Comparison of ENCODE assay signal across 36 cellular contexts in genomic region chr15:88791637-88792036, GRCh38. TPM values are rescaled to one million over a fixed set of nuclear protein-coding genes. Genes with fewer than 3 reads are reported as not detected.
A peak's percentile ranks its signal among the peaks of the same experiment; 100 is the strongest.
DNase-seq lines count a peak whose midpoint lies in the region; ATAC-seq, FAIRE-seq and TF ChIP-seq lines count a peak whose summit lies in the region.
"Had no signal": no experiment of that assay in that cellular context is flagged by ENCODE, and none has a peak within 500 bp of the region (broad histone marks: within the 10 kb centered on the region; RNA-seq: fewer than 3 reads in every experiment).

No MANE protein-coding gene starts in this region.

- no peak overlapping the region for H2AFZ ChIP-seq in GM23248
- no peak overlapping the region for H2AFZ ChIP-seq in H1 (ENCODE audit: low read length)

- TF ChIP-seq POLR2A in H1 (IDR thresholded peaks at IDR 0.05; ENCODE audit: control extremely low read depth in 1 of 2, low read depth in 2 of 2, low read length in 2 of 2): no peak

- no peaks in the 10 kb centered on the region for H3K9me2 ChIP-seq in GM23248 (ENCODE audit: insufficient read depth)

- no peak overlapping the region for H3K4me2 ChIP-seq in GM23248 (ENCODE audit: unreplicated experiment)
- no peak overlapping the region; a peak in 1 of 4 replicates for H3K4me2 ChIP-seq in H1 (ENCODE audit: insufficient read depth in 1 of 2, low read depth in 2 of 2, low read length in 2 of 2)

- DNase-seq in GM23248: peak; percentile 28
- peak; percentile 41 for DNase-seq in RPMI7951 (ENCODE audit: low read depth)
- DNase-seq in H1 (ENCODE audit: low read depth in 1 of 2, low spot score in 2 of 2): no peak
- DNase-seq in renal cortical epithelial cell (ENCODE audit: low read depth): peak; percentile 5
- no peak for DNase-seq in caudate nucleus (lab: John Stamatoyannopoulos, UW)
- DNase-seq in NCI-H2107 (lab: John Stamatoyannopoulos, UW): no peak
- DNase-seq in Right ventricle myocardium superior: no peak
- no peak for DNase-seq in NCI-H187 treated with DMSO at 0.1 percent for 48 hours (lab: John Stamatoyannopoulos, UW)
- DNase-seq: activated CD4-positive, alpha-beta T cell treated with anti-CD3 and anti-CD28 coated beads for 4 hours; activated effector memory CD4-positive, alpha-beta T cell treated with anti-CD3 and anti-CD28 coated beads, Interleukin-2, amount 50 U/mL, for 16 hours; activated T-cell treated with anti-CD3 and anti-CD28 coated beads, Interleukin-2, amount 50 U/mL, for 1 hour; aorta; C1 segment of cervical spinal cord; Caco-2; dermis blood vessel endothelial cell; endodermal cell; GDM1; heart right ventricle; KG1; lower lobe of right lung; NCI-H1417; NCI-H2029 treated with DMSO at 0.1 percent for 48 hours; NCI-H526 treated with DMSO at 0.1 percent for 48 hours; occipital lobe; psoas muscle; SIG-M5; stimulated activated naive B cell treated with anti-CD40 and anti-IgM and Interleukin-4, amounts not matched to agents 10 μg/mL and 1 μg/mL and 100 μg/mL, for 72 hours; SW 1271; T-helper 9 cell; upper lobe of right lung had no signal

- H3K4me3 ChIP-seq in GM23248 (no peak overlapping the region), H1 (ENCODE audit: extremely low read depth in 1 of 4, insufficient read depth in 2 of 4, low read depth in 3 of 4, low read length in 4 of 4) (no peak overlapping the region)
- H3K4me3 ChIP-seq: esophagus muscularis mucosa, heart right ventricle, lower lobe of right lung, psoas muscle, skin epidermis, upper lobe of right lung had no signal

- H3K4ac ChIP-seq in H1 (replicated peaks; ENCODE audit: insufficient read length, low read depth, low read length): no peak overlapping the region

- POLR2A ChIA-PET in H1 (lab: Charles Lee; ENCODE audit: partially characterized antibody): interaction anchor here (1.0 to 1.1 kb wide), 2 partner anchors 11 to 26 kb away, joined by 3 to 5 read pairs; no protein-coding TSS in a partner anchor

- H3K36me3 ChIP-seq in GM23248 (ENCODE audit: low read depth) (no peaks in the 10 kb centered on the region), H1 (ENCODE audit: control insufficient read depth in 2 of 4, insufficient read depth in 4 of 4, low read length in 3 of 4) (no peaks in the 10 kb centered on the region)
- H3K36me3 ChIP-seq: esophagus muscularis mucosa, heart right ventricle, lower lobe of right lung, upper lobe of right lung had no signal

- no peak for TF ChIP-seq EP300 in H1 (IDR thresholded peaks at IDR 0.05; ENCODE audit: borderline replicate concordance in 1 of 2, low read depth in 2 of 2, low read length in 2 of 2)

- in situ Hi-C loops in GM23248 (cut with MboI): no loop called here

- no peaks in the 10 kb centered on the region for H3K23me2 ChIP-seq in H1 (ENCODE audit: low read depth, low read length)

- H4K5ac ChIP-seq in H1 (ENCODE audit: insufficient read length, low read depth, low read length): no peak overlapping the region

- no peak for TF ChIP-seq CTCF in H1 (IDR thresholded peaks at IDR 0.05; ENCODE audit: control extremely low read depth in 1 of 3, insufficient read depth in 1 of 3, low read depth in 1 of 3, low read length in 3 of 3)

- intact Hi-C loops in Right ventricle myocardium superior (cut with DNase I): no loop called here

- H3K9ac ChIP-seq in GM23248 (no peak overlapping the region), H1 (replicated peaks in 1 of 4; ENCODE audit: extremely low read depth in 1 of 4, low read depth in 3 of 4, low read length in 3 of 4) (no peak overlapping the region)

- no peak overlapping the region for H4K91ac ChIP-seq in H1 (replicated peaks; ENCODE audit: insufficient read length, low read length)

- no peak for FAIRE-seq in H1 (lab: Jason Lieb, UNC)
- FAIRE-seq: frontal cortex had no signal

- TF ChIP-seq RAD21 in H1 (IDR thresholded peaks at IDR 0.05 in 1 of 2, conservative IDR thresholded peaks at IDR 0.05 in 1 of 2; ENCODE audit: low read depth in 2 of 2, low read length in 2 of 2): no peak

- H3K18ac ChIP-seq in H1 (ENCODE audit: extremely low read depth, low read length): no peak overlapping the region

- no peaks in the 10 kb centered on the region for H3K79me1 ChIP-seq in H1 (ENCODE audit: low read depth, low read length)

- H2BK5ac ChIP-seq in H1 (ENCODE audit: low read depth, low read length): no peak overlapping the region

- H2BK20ac ChIP-seq in H1 (ENCODE audit: low read length): 0 out of 2 replicates have a peak overlapping the region, but pooled peaks have one; percentile 43

- H3F3A ChIP-seq in GM23248 (ENCODE audit: insufficient read depth): no peaks in the 10 kb centered on the region

- CTCF ChIA-PET in H1 (lab: Charles Lee; ENCODE audit: partially characterized antibody): interaction anchor here (0.6 to 3.9 kb wide), 4 partner anchors 13 to 145 kb away, joined by 3 to 18 read pairs (median 4); no protein-coding TSS in a partner anchor

- no peak overlapping the region for H4K8ac ChIP-seq in H1 (ENCODE audit: extremely low read depth, insufficient read depth, low read length)

- no peak overlapping the region for H3K14ac ChIP-seq in H1 (ENCODE audit: insufficient read length)

- no peak overlapping the region for H3K56ac ChIP-seq in H1 (replicated peaks; ENCODE audit: insufficient read length, low read depth, low read length)

- H2AK5ac ChIP-seq in H1 (ENCODE audit: low read depth, low read length): peak overlapping the region; percentile 67; the same call in 1 of the 2 replicates

- H3K27ac ChIP-seq in GM23248 (no peak overlapping the region), H1 (ENCODE audit: low read depth, low read length) (no peak overlapping the region), caudate nucleus (ENCODE audit: low read depth, low read length) (no peak overlapping the region)
- H3K27ac ChIP-seq: esophagus muscularis mucosa, heart right ventricle, lower lobe of right lung, psoas muscle, skin epidermis, upper lobe of right lung, VCaP had no signal

- H3K79me2 ChIP-seq in GM23248 (ENCODE audit: insufficient read depth): no peaks in the 10 kb centered on the region
- no peaks in the 10 kb centered on the region for H3K79me2 ChIP-seq in H1 (ENCODE audit: control insufficient read depth in 1 of 2, insufficient read depth in 2 of 2, low read length in 2 of 2)

- H3K4me1 ChIP-seq in GM23248 (ENCODE audit: insufficient read depth) (no peaks in the 10 kb centered on the region), H1 (replicated peaks in 1 of 4; ENCODE audit: control insufficient read depth in 3 of 4, insufficient read depth in 4 of 4, low read length in 3 of 4) (peaks cover 6 to 10% (median 6%) of the 10 kb centered on the region in 4 experiments)
- H3K4me1 ChIP-seq: Caco-2, esophagus muscularis mucosa, heart right ventricle, lower lobe of right lung, psoas muscle, upper lobe of right lung had no signal

- no peak overlapping the region for H3K23ac ChIP-seq in H1 (ENCODE audit: insufficient read length)

- H3K27me3 ChIP-seq in GM23248 (replicated peaks; ENCODE audit: insufficient read depth) (peaks cover 17% of the 10 kb centered on the region), H1 (replicated peaks in 1 of 4; ENCODE audit: control insufficient read depth in 3 of 4, extremely low read depth in 1 of 4, insufficient read depth in 3 of 4, low read length in 3 of 4) (peaks cover 0 to 9% (median 1%) of the 10 kb centered on the region in 4 experiments; a peak in 3 of 7 replicates)

- H3K9me3 ChIP-seq in GM23248 (ENCODE audit: low read depth): no peaks in the 10 kb centered on the region
- no peaks in the 10 kb centered on the region for H3K9me3 ChIP-seq in H1 (ENCODE audit: insufficient read depth in 2 of 2, low read depth in 1 of 2, low read length in 1 of 2)
- H3K9me3 ChIP-seq: Caco-2, lower lobe of right lung, psoas muscle, upper lobe of right lung had no signal

- no peak overlapping the region for H2BK15ac ChIP-seq in H1 (ENCODE audit: low read length)

- no peak overlapping the region for H2BK120ac ChIP-seq in H1 (replicated peaks; ENCODE audit: low read depth, low read length)

- WGBS in GM23248 (ENCODE audit: low coverage in 1 of 2, low lambda C conversion rate in 2 of 2, missing lambda C conversion rate in 2 of 2), 2 experiments: 42 to 52% methylated on average over 1 of the region's 1 CpG
- 79% methylated on average over 1 of the region's 1 CpG; no CpG with 5 or more reads in 1 of the 2 experiments for WGBS in H1 (ENCODE audit: extremely low coverage in 1 of 2, insufficient coverage in 1 of 2, insufficient read length in 1 of 2, insufficient replicate concordance in 2 of 2, low coverage in 1 of 2, low lambda C conversion rate in 2 of 2, missing lambda C conversion rate in 1 of 2), 2 experiments

- no peak for ATAC-seq in Right ventricle myocardium superior (ENCODE audit: poor library complexity)
- ATAC-seq: heart right ventricle; lower lobe of right lung; natural killer cell treated with Interleukin-12 subunit alpha and Interleukin-12 subunit beta and Interleukin-15 and Interleukin-18, amount 100 ng/mL, for 72 hours; psoas muscle; stimulated activated naive B cell treated with anti-CD40 and anti-IgM and Interleukin-4, amounts not matched to agents 10 μg/mL and 1 μg/mL and 100 μg/mL, for 72 hours had no signal

- H4K20me1 ChIP-seq in GM23248 (ENCODE audit: insufficient read depth): no peaks in the 10 kb centered on the region
- H4K20me1 ChIP-seq in H1 (replicated peaks in 1 of 2; ENCODE audit: control insufficient read depth in 1 of 2, insufficient read depth in 2 of 2, low read length in 2 of 2): no peaks in the 10 kb centered on the region

- 0 out of 2 replicates have a peak overlapping the region, but pooled peaks have one; percentile 88 for H2BK12ac ChIP-seq in H1 (ENCODE audit: low read depth, low read length)

TF ChIP-seq in H1, 55 proteins besides CTCF, POLR2A, EP300 and RAD21 (continues in another document):
- TF ChIP-seq GABPA (IDR thresholded peaks at IDR 0.05; ENCODE audit: borderline replicate concordance, insufficient read depth, low read length): no peak
- no peak for TF ChIP-seq SUZ12 (IDR thresholded peaks at IDR 0.05; ENCODE audit: low read length)
- no peak for TF ChIP-seq KDM1A (IDR thresholded peaks at IDR 0.05; ENCODE audit: borderline replicate concordance, low read length)
- TF ChIP-seq YY1 (IDR thresholded peaks at IDR 0.05; ENCODE audit: low read depth, low read length): no peak

RNA-seq across cellular contexts. Expression of gene ACAN, which starts 11.6 kb away (rescaled TPM):
- total RNA-seq in GM23248 (2014; rRNA removed; shearing (Covaris generic)): not detected in 2 replicates
- not detected in 2 replicates for polyA plus RNA-seq in GM23248 (2016; fragmentation: Nextera tagmentation; extraction: Ambion mirVana)
- 0.78 and 0.96 TPM in 2 replicates for total RNA-seq in RPMI7951 (2014; rRNA removed; shearing (Covaris generic))
- total RNA-seq in H1 (2021; fragmentation: NEBNext Ultra II Directional; extraction: Animal tissue kit (Norgen Biotek cat#: 25700)): 0.67 and 0.71 TPM in 2 replicates
- 0.73 and 1.2 TPM in 2 replicates for polyA plus RNA-seq in H1 (2011; rRNA removed)
- 0.26 TPM for polyA plus RNA-seq in H1 (2011; cell fraction: cytosol; rRNA removed)
- polyA plus RNA-seq in H1 (2011; cell fraction: nucleus; rRNA removed): 1.0 TPM
- 0.59 to 1.4 TPM (median 1.2 TPM) in 4 replicates for polyA plus RNA-seq in H1 (2012, experiment 1 of 2)
- polyA plus RNA-seq in H1 (2012, experiment 2 of 2): 0.49 TPM
- polyA plus RNA-seq in H1 (2013, experiment 1 of 2): 1.6 TPM
- polyA plus RNA-seq in H1 (2013, experiment 2 of 2): 1.3 TPM
- polyA minus RNA-seq in H1 (2011; rRNA and poly(A)+ RNA removed): 0.85 and 1.00 TPM in 2 replicates
- polyA minus RNA-seq in H1 (2011; cell fraction: cytosol; rRNA and poly(A)+ RNA removed): 1.5 TPM
- polyA minus RNA-seq in H1 (2011; cell fraction: nucleus; rRNA and poly(A)+ RNA removed): 0.80 TPM
- under 0.01 TPM in 1 of 2 replicates, not detected in the other for total RNA-seq in renal cortical epithelial cell
- 0.13 TPM for total RNA-seq in Right ventricle myocardium superior
- total RNA-seq: activated CD8-positive, alpha-beta memory T cell treated with anti-CD3 and anti-CD28 coated beads for 36 hours; Caco-2 had no signal

Comparison
In these comparisons a context has a peak if more than half of its experiments do, and no peak if none do; other contexts are left out.
1. DNase-seq: peak in GM23248 (single experiment), RPMI7951 (single experiment) and renal cortical epithelial cell (single experiment); none in H1 (0 of 2), caudate nucleus (0 of 61), NCI-H2107 (single experiment), Right ventricle myocardium superior (single experiment) and NCI-H187 treated with DMSO at 0.1 percent for 48 hours (single experiment).